In genomic region chr15:65421360-65422215, GRCh38 we compare ENCODE assay signal across 8 cellular contexts. TPM values are rescaled to one million over a fixed set of nuclear protein-coding genes. Genes with fewer than 3 reads are reported as not detected.
DNase-seq lines count a peak whose midpoint lies in the region; ATAC-seq, FAIRE-seq and TF ChIP-seq lines count a peak whose summit lies in the region.
"Had no signal": no experiment of that assay in that cellular context is flagged by ENCODE, and none has a peak within 500 bp of the region (broad histone marks: within the 10 kb centered on the region; RNA-seq: fewer than 3 reads in every experiment).

No MANE protein-coding gene starts in this region.

- peak overlapping the region in 8 of 59 donors; percentile 1 to 51 (median 42) for H3K27ac ChIP-seq in dorsolateral prefrontal cortex
- H3K27ac ChIP-seq in lower lobe of right lung = no peak overlapping the region
- peak overlapping the region; percentile 23 for H3K27ac ChIP-seq in suprapubic skin

- H3K4me3 ChIP-seq in dorsolateral prefrontal cortex = peak overlapping the region; percentile 24 to 77 (median 58)
- H3K4me3 ChIP-seq in lower lobe of right lung = peak overlapping the region; percentile 46
- H3K4me3 ChIP-seq in suprapubic skin = peak overlapping the region; percentile 66

- FAIRE-seq in GM12891 (lab: Jason Lieb, UNC) = peak; percentile 85

- intact Hi-C loops in dorsolateral prefrontal cortex (cut with DNase I) (no loop called here), lower lobe of right lung (cut with DNase I) (no loop called here)

- 0% methylated on average over 14 of the region's 39 CpGs for WGBS in suprapubic skin

- peak; percentile 63 for DNase-seq in GM12891 (ENCODE audit: insufficient read length, low spot score)
- peak; percentile 97 to 99 for DNase-seq in NCI-H524 (lab: John Stamatoyannopoulos, UW)
- DNase-seq in dorsolateral prefrontal cortex = peak in 7 of 10 donors; percentile 30 to 60 (median 47)
- no peak for DNase-seq in lower lobe of right lung
- DNase-seq in suprapubic skin (ENCODE audit: low spot score in 2 of 2) = peak; percentile 65 to 79

- TF ChIP-seq CTCF in dorsolateral prefrontal cortex (IDR thresholded peaks at IDR 0.05 in 54 of 56, conservative IDR thresholded peaks at IDR 0.05 in 2 of 56; ENCODE audit: low read depth in 1 of 56, partially characterized antibody in 56 of 56) (no peak), lower lobe of right lung (IDR thresholded peaks at IDR 0.05) (no peak), suprapubic skin (IDR thresholded peaks at IDR 0.05) (no peak)

- peaks cover 16% of the 10 kb centered on the region for H3K4me1 ChIP-seq in lower lobe of right lung
- peaks cover 21% of the 10 kb centered on the region for H3K4me1 ChIP-seq in suprapubic skin

- H3K27me3 ChIP-seq in dorsolateral prefrontal cortex (peaks cover 0 to 5% (median 0%) of the 10 kb centered on the region in 45 donors), lower lobe of right lung (ENCODE audit: low read depth) (peaks cover 42% of the 10 kb centered on the region), suprapubic skin (peaks cover 31% of the 10 kb centered on the region)

- peak; percentile 29 to 40 for ATAC-seq in lower lobe of right lung
- no peak for ATAC-seq in HG03521 (IDR thresholded peaks at IDR 0.05; ENCODE audit: unreplicated experiment)
- no peak for ATAC-seq in GM18868 (IDR thresholded peaks at IDR 0.05; ENCODE audit: unreplicated experiment)

- TF ChIP-seq POLR2A in GM12891 (IDR thresholded peaks at IDR 0.05; ENCODE audit: low read depth, low read length) (no peak), suprapubic skin (IDR thresholded peaks at IDR 0.05) (no peak)

- no peaks in the 10 kb centered on the region for H3K9me3 ChIP-seq in lower lobe of right lung
- no peaks in the 10 kb centered on the region for H3K9me3 ChIP-seq in suprapubic skin

- TF ChIP-seq EP300 in suprapubic skin (IDR thresholded peaks at IDR 0.05) = no peak

- H3K36me3 ChIP-seq in lower lobe of right lung (no peaks in the 10 kb centered on the region), suprapubic skin (no peaks in the 10 kb centered on the region)

TF ChIP-seq in GM12891, 5 proteins besides CTCF, POLR2A, EP300 and RAD21:
- 0 out of 2 replicates have a peak, but pooled peaks have one; percentile 20 for TF ChIP-seq TAF1 (IDR thresholded peaks at IDR 0.05; ENCODE audit: low read depth, low read length)
- no peak for TF ChIP-seq PAX5 (IDR thresholded peaks at IDR 0.05; ENCODE audit: insufficient read depth, low read length, severe bottlenecking)
- TF ChIP-seq POLR2AphosphoS5 (IDR thresholded peaks at IDR 0.05; ENCODE audit: low read depth, low read length) = peak; percentile 28; the same call in 1 of the 2 replicates
- no peak for TF ChIP-seq SPI1 (IDR thresholded peaks at IDR 0.05; ENCODE audit: low read depth, low read length)
- 0 out of 2 replicates have a peak, but pooled peaks have one; percentile 9 for TF ChIP-seq POU2F2 (IDR thresholded peaks at IDR 0.05; ENCODE audit: low read depth, low read length)

RNA-seq across cellular contexts. Expression of gene IGDCC4, which starts 1.2 kb away (rescaled TPM):
- 1.2 TPM for polyA plus RNA-seq in GM12891 (2012; ENCODE audit: low read depth, missing spikeins)
- total RNA-seq in dorsolateral prefrontal cortex (10 to 100 TPM in 54 of 120 experiments, 1 to 10 TPM in 66; 4.9 to 22.3 (median 9.6) TPM), lower lobe of right lung (3.6 TPM), suprapubic skin (1 to 10 TPM in 1 of 4 donors, under 1 TPM in 3; 0.16 to 1.4 (median 0.35) TPM)

RNA-seq across cellular contexts. Expression of gene IGDCC3, which starts 43.8 kb away (rescaled TPM):
- polyA plus RNA-seq in GM12891 (2012; ENCODE audit: low read depth, missing spikeins) = not detected
- total RNA-seq in dorsolateral prefrontal cortex (10 to 100 TPM in 2 of 120 experiments, 1 to 10 TPM in 118; 1.7 to 11.7 (median 4.9) TPM), lower lobe of right lung (not detected), suprapubic skin (not detected)
- total RNA-seq: activated CD8-positive, alpha-beta memory T cell treated with anti-CD3 and anti-CD28 coated beads for 36 hours had no signal

Comparison
In these comparisons a context has a peak if more than half of its experiments do, and no peak if none do; other contexts are left out.
1. ATAC-seq: peak in lower lobe of right lung (2 of 2); none in HG03521 (single experiment) and GM18868 (single experiment).
2. Peak in every context shown above with its lines, with median percentiles within 50 percentile points of each other: H3K4me3 ChIP-seq.